In genomic region chr1:184734972-184735371, GRCh38 we compare ENCODE assay signal across 16 cellular contexts. TPM values are rescaled to one million over a fixed set of nuclear protein-coding genes. Genes with fewer than 3 reads are reported as not detected.
DNase-seq lines count a peak whose midpoint lies in the region; ATAC-seq lines count a peak whose summit lies in the region.
"Had no signal": no experiment of that assay in that cellular context is flagged by ENCODE, and none has a peak within 500 bp of the region (broad histone marks: within the 10 kb centered on the region; RNA-seq: fewer than 3 reads in every experiment).

No MANE protein-coding gene starts in this region.

- ATAC-seq in GM18909 (IDR thresholded peaks at IDR 0.05; ENCODE audit: poor library complexity, unreplicated experiment) = peak; percentile 65
- ATAC-seq in GM21786 (IDR thresholded peaks at IDR 0.05; ENCODE audit: unreplicated experiment) = peak; percentile 66
- ATAC-seq in HG03521 (IDR thresholded peaks at IDR 0.05; ENCODE audit: unreplicated experiment) = peak; percentile 46
- peak; percentile 65 to 72 for ATAC-seq in naive B cell (ENCODE audit: low read depth in 2 of 2)
- ATAC-seq: left ventricle myocardium superior had no signal

- peaks cover 8 to 18% (median 10%) of the 10 kb centered on the region in 3 donors for H3K4me1 Mint-ChIP-seq in naive B cell

- DNase-seq in naive B cell = peak; percentile 9
- DNase-seq in cortex of kidney (lab: John Stamatoyannopoulos, UW) = no peak
- no peak for DNase-seq in HuH-7.5 (ENCODE audit: low spot score)
- DNase-seq in NCI-H2081 treated with DMSO at 0.1 percent for 48 hours (lab: John Stamatoyannopoulos, UW) = no peak
- DNase-seq: activated CD4-positive, alpha-beta T cell treated with anti-CD3 and anti-CD28 coated beads, Interleukin-2, amount 50 U/mL, for 48 hours; amniotic stem cell; GOT3; left ventricle myocardium superior; SHP77 treated with DMSO at 0.1 percent for 48 hours; spleen had no signal

- H3K27me3 Mint-ChIP-seq in naive B cell = no peaks in the 10 kb centered on the region
- H3K27me3 Mint-ChIP-seq: progenitor cell of endocrine pancreas; stimulated activated naive CD8-positive, alpha-beta T cell treated with anti-CD3 and anti-CD28 coated beads, Interleukin-15, Interleukin-2, amounts not matched to agents 100 ng/mL and 50 ng/mL, for 24 hours had no signal

- H3K36me3 Mint-ChIP-seq in naive B cell = peaks cover 14% of the 10 kb centered on the region in 2 donors

- H3K27ac Mint-ChIP-seq in naive B cell = peak overlapping the region in 4 of 6 donors; percentile 2 to 35 (median 24)
- H3K27ac Mint-ChIP-seq: activated T-helper 2 cell treated with anti-CD3 and anti-CD28 coated beads, Interferon-gamma antibody, Interleukin-2, Interleukin-4, amounts not matched to agents 10 μg/mL and 5 μg/mL and 100 μg/mL, durations not matched to agents 14 hours and 24 hours and 36 hours; progenitor cell of endocrine pancreas; stimulated activated naive CD8-positive, alpha-beta T cell treated with anti-CD3 and anti-CD28 coated beads, Interleukin-15, Interleukin-2, amounts not matched to agents 100 ng/mL and 50 ng/mL, for 24 hours had no signal

- H3K9me3 Mint-ChIP-seq in naive B cell = no peaks in the 10 kb centered on the region
- H3K9me3 Mint-ChIP-seq: activated T-helper 2 cell treated with anti-CD3 and anti-CD28 coated beads, Interferon-gamma antibody, Interleukin-2, Interleukin-4, amounts not matched to agents 10 μg/mL and 5 μg/mL and 100 μg/mL, durations not matched to agents 14 hours and 24 hours and 36 hours; stimulated activated naive CD8-positive, alpha-beta T cell treated with anti-CD3 and anti-CD28 coated beads, Interleukin-15, Interleukin-2, amounts not matched to agents 100 ng/mL and 50 ng/mL, for 24 hours had no signal

- no peak overlapping the region for H3K4me3 Mint-ChIP-seq in naive B cell
- H3K4me3 Mint-ChIP-seq: stimulated activated naive CD8-positive, alpha-beta T cell treated with anti-CD3 and anti-CD28 coated beads, Interleukin-15, Interleukin-2, amounts not matched to agents 100 ng/mL and 50 ng/mL, for 24 hours had no signal

RNA-seq across cellular contexts. Expression of gene EDEM3, which starts 19.7 kb away (rescaled TPM):
- polyA plus RNA-seq in naive B cell (ENCODE audit: low read depth in 6 of 6) = 10 to 100 TPM in 3 of 6 donors, 1 to 10 TPM in 3; 5.6 to 13.3 (median 11.0) TPM
